Comparison of ENCODE assay signal across 1 cellular context in the genomic region with DNA sequence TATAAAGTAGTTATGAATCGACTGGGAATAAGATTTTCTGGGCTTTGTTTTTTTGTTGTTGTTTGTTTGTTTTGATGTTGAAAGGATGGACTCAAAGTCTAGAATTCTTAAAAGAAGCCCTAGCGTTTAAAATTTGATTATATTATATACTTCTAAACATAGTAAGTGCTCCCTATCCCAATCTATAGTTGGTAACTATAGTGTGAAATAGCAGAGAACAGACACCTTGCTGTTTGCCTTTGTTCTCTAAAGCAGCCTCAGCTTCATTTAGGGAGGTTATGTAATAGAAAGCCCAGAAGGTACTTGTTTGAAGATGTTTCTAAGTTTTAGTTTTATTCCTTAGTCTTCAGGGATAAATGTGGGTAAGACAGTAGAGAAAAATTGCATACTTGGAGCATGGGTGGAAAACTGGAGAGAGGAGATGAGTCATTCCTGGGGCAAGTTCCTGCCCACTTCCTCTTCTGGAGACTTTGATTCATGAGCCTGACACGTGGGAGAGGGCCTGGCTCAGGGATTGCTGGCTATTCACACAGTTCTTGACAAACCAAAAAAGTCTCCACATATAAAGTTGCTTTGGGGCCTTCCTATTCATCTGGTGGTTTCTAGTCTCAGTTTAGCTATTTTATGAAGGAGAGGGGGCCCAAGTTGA.
TF ChIP-seq lines count a peak whose summit lies in the region.

No MANE protein-coding gene starts in this region.

TF ChIP-seq in HepG2, 621 proteins besides CTCF, POLR2A, EP300 and RAD21 (continued from another document and continues in another):
- TF ChIP-seq ARID5B (CRISPR knock-in tag; IDR thresholded peaks at IDR 0.05) (peak; percentile 94), ZNF569 (CRISPR knock-in tag; IDR thresholded peaks at IDR 0.05; ENCODE audit: borderline replicate concordance) (no peak), ZNF557 (CRISPR knock-in tag; IDR thresholded peaks at IDR 0.05) (0 out of 2 replicates have a peak, but pooled peaks have one; percentile 49), ZSCAN9 (CRISPR knock-in tag; IDR thresholded peaks at IDR 0.05; ENCODE audit: borderline replicate concordance) (peak; percentile 84; the same call in 1 of the 2 replicates), ARID2 (CRISPR knock-in tag; IDR thresholded peaks at IDR 0.05; ENCODE audit: borderline replicate concordance) (no peak), GATAD2A (CRISPR knock-in tag; IDR thresholded peaks at IDR 0.05) (peak; percentile 90), MEIS2 (CRISPR knock-in tag; IDR thresholded peaks at IDR 0.05) (peak; percentile 93), AKAP8 (CRISPR knock-in tag; IDR thresholded peaks at IDR 0.05) (0 out of 2 replicates have a peak, but pooled peaks have one; percentile 48), SATB2 (CRISPR knock-in tag; IDR thresholded peaks at IDR 0.05) (no peak), CREB3 (CRISPR knock-in tag; IDR thresholded peaks at IDR 0.05) (no peak), CEBPG (CRISPR knock-in tag; IDR thresholded peaks at IDR 0.05) (peak; percentile 47; the same call in 1 of the 2 replicates), MYC (CRISPR knock-in tag; IDR thresholded peaks at IDR 0.05; ENCODE audit: borderline replicate concordance) (peak; percentile 69; the same call in 1 of the 2 replicates), SIN3B (IDR thresholded peaks at IDR 0.05; ENCODE audit: low read length) (no peak), MAFF (IDR thresholded peaks at IDR 0.05; ENCODE audit: low read depth, low read length) (0 out of 2 replicates have a peak, but pooled peaks have one; percentile 11), JUNB (CRISPR knock-in tag; IDR thresholded peaks at IDR 0.05; ENCODE audit: borderline replicate concordance) (peak; percentile 67; the same call in 1 of the 2 replicates), MXI1 (IDR thresholded peaks at IDR 0.05; ENCODE audit: borderline replicate concordance, low read depth, low read length) (peak; percentile 90; the same call in 1 of the 3 replicates), ZNF460 (CRISPR knock-in tag; IDR thresholded peaks at IDR 0.05; ENCODE audit: borderline replicate concordance) (no peak), MAFK (conservative IDR thresholded peaks at IDR 0.05 in 1 of 2, IDR thresholded peaks at IDR 0.05 in 1 of 2; ENCODE audit: low read length in 2 of 2) (no peak), HES4 (CRISPR knock-in tag; IDR thresholded peaks at IDR 0.05; ENCODE audit: borderline replicate concordance) (no peak), ZNF484 (CRISPR knock-in tag; IDR thresholded peaks at IDR 0.05; ENCODE audit: borderline replicate concordance, low read depth) (no peak), DPF2 (CRISPR knock-in tag; IDR thresholded peaks at IDR 0.05; ENCODE audit: borderline replicate concordance, low read depth) (peak; percentile 79; the same call in 1 of the 2 replicates), NFKBIZ (CRISPR knock-in tag; IDR thresholded peaks at IDR 0.05) (peak; percentile 46; the same call in 1 of the 2 replicates), TBX2 (CRISPR knock-in tag; IDR thresholded peaks at IDR 0.05; ENCODE audit: borderline replicate concordance) (peak; percentile 43; the same call in 1 of the 2 replicates), ZNF18 (CRISPR knock-in tag; IDR thresholded peaks at IDR 0.05; ENCODE audit: insufficient replicate concordance) (no peak), ATF4 (CRISPR knock-in tag; IDR thresholded peaks at IDR 0.05) (peak in 1 of 2 experiments; percentile 53; a peak in 1 of 4 replicates), SAP130 (CRISPR knock-in tag; IDR thresholded peaks at IDR 0.05; ENCODE audit: low read depth) (peak; percentile 87), ESRRA (CRISPR knock-in tag; IDR thresholded peaks at IDR 0.05; ENCODE audit: low read depth) (no peak)
- TF ChIP-seq, protein P1, sequence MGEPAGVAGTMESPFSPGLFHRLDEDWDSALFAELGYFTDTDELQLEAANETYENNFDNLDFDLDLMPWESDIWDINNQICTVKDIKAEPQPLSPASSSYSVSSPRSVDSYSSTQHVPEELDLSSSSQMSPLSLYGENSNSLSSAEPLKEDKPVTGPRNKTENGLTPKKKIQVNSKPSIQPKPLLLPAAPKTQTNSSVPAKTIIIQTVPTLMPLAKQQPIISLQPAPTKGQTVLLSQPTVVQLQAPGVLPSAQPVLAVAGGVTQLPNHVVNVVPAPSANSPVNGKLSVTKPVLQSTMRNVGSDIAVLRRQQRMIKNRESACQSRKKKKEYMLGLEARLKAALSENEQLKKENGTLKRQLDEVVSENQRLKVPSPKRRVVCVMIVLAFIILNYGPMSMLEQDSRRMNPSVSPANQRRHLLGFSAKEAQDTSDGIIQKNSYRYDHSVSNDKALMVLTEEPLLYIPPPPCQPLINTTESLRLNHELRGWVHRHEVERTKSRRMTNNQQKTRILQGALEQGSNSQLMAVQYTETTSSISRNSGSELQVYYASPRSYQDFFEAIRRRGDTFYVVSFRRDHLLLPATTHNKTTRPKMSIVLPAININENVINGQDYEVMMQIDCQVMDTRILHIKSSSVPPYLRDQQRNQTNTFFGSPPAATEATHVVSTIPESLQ (CRISPR knock-in tag; conservative IDR thresholded peaks at IDR 0.05), result 0 out of 2 replicates have a peak, but pooled peaks have one; percentile 60
- TF ChIP-seq, protein P2, sequence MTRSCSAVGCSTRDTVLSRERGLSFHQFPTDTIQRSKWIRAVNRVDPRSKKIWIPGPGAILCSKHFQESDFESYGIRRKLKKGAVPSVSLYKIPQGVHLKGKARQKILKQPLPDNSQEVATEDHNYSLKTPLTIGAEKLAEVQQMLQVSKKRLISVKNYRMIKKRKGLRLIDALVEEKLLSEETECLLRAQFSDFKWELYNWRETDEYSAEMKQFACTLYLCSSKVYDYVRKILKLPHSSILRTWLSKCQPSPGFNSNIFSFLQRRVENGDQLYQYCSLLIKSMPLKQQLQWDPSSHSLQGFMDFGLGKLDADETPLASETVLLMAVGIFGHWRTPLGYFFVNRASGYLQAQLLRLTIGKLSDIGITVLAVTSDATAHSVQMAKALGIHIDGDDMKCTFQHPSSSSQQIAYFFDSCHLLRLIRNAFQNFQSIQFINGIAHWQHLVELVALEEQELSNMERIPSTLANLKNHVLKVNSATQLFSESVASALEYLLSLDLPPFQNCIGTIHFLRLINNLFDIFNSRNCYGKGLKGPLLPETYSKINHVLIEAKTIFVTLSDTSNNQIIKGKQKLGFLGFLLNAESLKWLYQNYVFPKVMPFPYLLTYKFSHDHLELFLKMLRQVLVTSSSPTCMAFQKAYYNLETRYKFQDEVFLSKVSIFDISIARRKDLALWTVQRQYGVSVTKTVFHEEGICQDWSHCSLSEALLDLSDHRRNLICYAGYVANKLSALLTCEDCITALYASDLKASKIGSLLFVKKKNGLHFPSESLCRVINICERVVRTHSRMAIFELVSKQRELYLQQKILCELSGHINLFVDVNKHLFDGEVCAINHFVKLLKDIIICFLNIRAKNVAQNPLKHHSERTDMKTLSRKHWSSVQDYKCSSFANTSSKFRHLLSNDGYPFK (CRISPR knock-in tag; IDR thresholded peaks at IDR 0.05; ENCODE audit: borderline replicate concordance), result no peak
- TF ChIP-seq, protein P3, sequence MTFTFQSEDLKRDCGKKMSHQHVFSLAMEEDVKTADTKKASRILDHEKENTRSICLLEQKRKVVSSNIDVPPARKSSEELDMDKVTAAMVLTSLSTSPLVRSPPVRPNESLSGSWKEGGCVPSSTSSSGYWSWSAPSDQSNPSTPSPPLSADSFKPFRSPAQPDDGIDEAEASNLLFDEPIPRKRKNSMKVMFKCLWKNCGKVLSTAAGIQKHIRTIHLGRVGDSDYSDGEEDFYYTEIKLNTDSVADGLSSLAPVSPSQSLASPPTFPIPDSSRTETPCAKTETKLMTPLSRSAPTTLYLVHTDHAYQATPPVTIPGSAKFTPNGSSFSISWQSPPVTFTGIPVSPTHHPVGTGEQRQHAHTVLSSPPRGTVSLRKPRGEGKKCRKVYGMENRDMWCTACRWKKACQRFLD (CRISPR knock-in tag; IDR thresholded peaks at IDR 0.05; ENCODE audit: borderline replicate concordance), result no peak
- TF ChIP-seq, protein P4, sequence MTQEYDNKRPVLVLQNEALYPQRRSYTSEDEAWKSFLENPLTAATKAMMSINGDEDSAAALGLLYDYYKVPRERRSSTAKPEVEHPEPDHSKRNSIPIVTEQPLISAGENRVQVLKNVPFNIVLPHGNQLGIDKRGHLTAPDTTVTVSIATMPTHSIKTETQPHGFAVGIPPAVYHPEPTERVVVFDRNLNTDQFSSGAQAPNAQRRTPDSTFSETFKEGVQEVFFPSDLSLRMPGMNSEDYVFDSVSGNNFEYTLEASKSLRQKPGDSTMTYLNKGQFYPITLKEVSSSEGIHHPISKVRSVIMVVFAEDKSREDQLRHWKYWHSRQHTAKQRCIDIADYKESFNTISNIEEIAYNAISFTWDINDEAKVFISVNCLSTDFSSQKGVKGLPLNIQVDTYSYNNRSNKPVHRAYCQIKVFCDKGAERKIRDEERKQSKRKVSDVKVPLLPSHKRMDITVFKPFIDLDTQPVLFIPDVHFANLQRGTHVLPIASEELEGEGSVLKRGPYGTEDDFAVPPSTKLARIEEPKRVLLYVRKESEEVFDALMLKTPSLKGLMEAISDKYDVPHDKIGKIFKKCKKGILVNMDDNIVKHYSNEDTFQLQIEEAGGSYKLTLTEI (CRISPR knock-in tag; conservative IDR thresholded peaks at IDR 0.05), result no peak
- TF ChIP-seq, protein P5, sequence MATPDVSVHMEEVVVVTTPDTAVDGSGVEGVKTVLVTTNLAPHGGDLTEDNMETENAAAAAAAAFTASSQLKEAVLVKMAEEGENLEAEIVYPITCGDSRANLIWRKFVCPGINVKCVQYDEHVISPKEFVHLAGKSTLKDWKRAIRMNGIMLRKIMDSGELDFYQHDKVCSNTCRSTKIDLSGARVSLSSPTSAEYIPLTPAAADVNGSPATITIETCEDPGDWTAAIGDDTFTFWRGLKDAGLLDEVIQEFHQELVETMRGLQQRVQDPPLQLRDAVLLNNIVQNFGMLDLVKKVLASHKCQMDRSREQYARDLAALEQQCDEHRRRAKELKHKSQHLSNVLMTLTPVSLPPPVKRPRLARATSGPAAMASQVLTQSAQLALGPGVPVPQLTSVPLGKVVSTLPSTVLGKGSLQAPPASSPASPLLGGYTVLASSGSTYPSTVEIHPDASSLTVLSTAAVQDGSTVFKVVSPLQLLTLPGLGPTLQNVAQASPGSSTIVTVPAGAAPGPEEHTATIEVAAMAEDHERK (CRISPR knock-in tag; IDR thresholded peaks at IDR 0.05; ENCODE audit: low read depth), result no peak
